Comparison of ENCODE assay signal across 22 cellular contexts in genomic region chr4:184857446-184858121, GRCh38. TPM values are rescaled to one million over a fixed set of nuclear protein-coding genes. Genes with fewer than 3 reads are reported as not detected.
DNase-seq lines count a peak whose midpoint lies in the region; ATAC-seq, FAIRE-seq and TF ChIP-seq lines count a peak whose summit lies in the region.
"Had no signal": no experiment of that assay in that cellular context is flagged by ENCODE, and none has a peak within 500 bp of the region (broad histone marks: within the 10 kb centered on the region; RNA-seq: fewer than 3 reads in every experiment).

No MANE protein-coding gene starts in this region.

- H3K27ac Mint-ChIP-seq in stimulated activated naive CD8-positive, alpha-beta T cell treated with anti-CD3 and anti-CD28 coated beads, Interleukin-15, Interleukin-2, amounts not matched to agents 100 ng/mL and 50 ng/mL, for 24 hours: peak overlapping the region; percentile 19
- peak overlapping the region; percentile 45 for H3K27ac Mint-ChIP-seq in activated T-helper 1 cell treated with anti-CD3 and anti-CD28 coated beads, Interleukin-12 subunit alpha, Interleukin-12 subunit beta, Interleukin-2, Interleukin-4 antibody, amounts not matched to agents 30 ng/mL and 10 ng/mL and 1 ng/mL, durations not matched to agents 14 hours and 24 hours and 36 hours
- no peak overlapping the region for H3K27ac Mint-ChIP-seq in osteocyte (ENCODE audit: unreplicated experiment)
- H3K27ac Mint-ChIP-seq: CD4-positive, alpha-beta T cell had no signal

- peaks cover 26% of the 10 kb centered on the region for H3K4me1 Mint-ChIP-seq in stimulated activated naive CD8-positive, alpha-beta T cell treated with anti-CD3 and anti-CD28 coated beads, Interleukin-15, Interleukin-2, amounts not matched to agents 100 ng/mL and 50 ng/mL, for 24 hours (ENCODE audit: low read depth)
- H3K4me1 Mint-ChIP-seq in activated T-helper 1 cell treated with anti-CD3 and anti-CD28 coated beads, Interleukin-12 subunit alpha, Interleukin-12 subunit beta, Interleukin-2, Interleukin-4 antibody, amounts not matched to agents 30 ng/mL and 10 ng/mL and 1 ng/mL, durations not matched to agents 14 hours and 24 hours and 36 hours (ENCODE audit: low read depth): peaks cover 37% of the 10 kb centered on the region
- no peaks in the 10 kb centered on the region for H3K4me1 Mint-ChIP-seq in osteocyte (ENCODE audit: unreplicated experiment)

- H3K27me3 Mint-ChIP-seq in stimulated activated naive CD8-positive, alpha-beta T cell treated with anti-CD3 and anti-CD28 coated beads, Interleukin-15, Interleukin-2, amounts not matched to agents 100 ng/mL and 50 ng/mL, for 24 hours: peaks cover 3% of the 10 kb centered on the region
- H3K27me3 Mint-ChIP-seq in activated T-helper 1 cell treated with anti-CD3 and anti-CD28 coated beads, Interleukin-12 subunit alpha, Interleukin-12 subunit beta, Interleukin-2, Interleukin-4 antibody, amounts not matched to agents 30 ng/mL and 10 ng/mL and 1 ng/mL, durations not matched to agents 14 hours and 24 hours and 36 hours (ENCODE audit: insufficient read depth): no peaks in the 10 kb centered on the region
- peaks cover 31% of the 10 kb centered on the region for H3K27me3 Mint-ChIP-seq in osteocyte (ENCODE audit: unreplicated experiment)

- no peak overlapping the region for H3K4me3 ChIP-seq in tibial artery
- H3K4me3 ChIP-seq: K562, MG63, SJCRH30 had no signal

- ATAC-seq in stimulated activated naive CD8-positive, alpha-beta T cell treated with anti-CD3 and anti-CD28 coated beads, Interleukin-15, Interleukin-2, amounts not matched to agents 100 U/mL and 50 U/mL, for 24 hours: no peak
- ATAC-seq: HepG2, K562 had no signal

- no peaks in the 10 kb centered on the region for H3K36me3 Mint-ChIP-seq in stimulated activated naive CD8-positive, alpha-beta T cell treated with anti-CD3 and anti-CD28 coated beads, Interleukin-15, Interleukin-2, amounts not matched to agents 100 ng/mL and 50 ng/mL, for 24 hours (ENCODE audit: low read depth)
- peaks cover 2% of the 10 kb centered on the region for H3K36me3 Mint-ChIP-seq in activated T-helper 1 cell treated with anti-CD3 and anti-CD28 coated beads, Interleukin-12 subunit alpha, Interleukin-12 subunit beta, Interleukin-2, Interleukin-4 antibody, amounts not matched to agents 30 ng/mL and 10 ng/mL and 1 ng/mL, durations not matched to agents 14 hours and 24 hours and 36 hours (ENCODE audit: low read depth)
- H3K36me3 Mint-ChIP-seq in osteocyte (ENCODE audit: unreplicated experiment): no peaks in the 10 kb centered on the region

- no peak for FAIRE-seq in HTR-8/SVneo (lab: Jason Lieb, UNC)
- FAIRE-seq: HepG2, K562 had no signal

- no peaks in the 10 kb centered on the region for H3K36me3 ChIP-seq in tibial artery
- H3K36me3 ChIP-seq: BE2C, MG63, SJCRH30 had no signal

- DNase-seq in stimulated activated naive CD8-positive, alpha-beta T cell treated with anti-CD3 and anti-CD28 coated beads, Interleukin-15, Interleukin-2, amounts not matched to agents 100 U/mL and 50 U/mL, for 24 hours: no peak
- DNase-seq in activated T-helper 1 cell treated with anti-CD3 and anti-CD28 coated beads, Interleukin-12 subunit alpha, Interleukin-12 subunit beta, Interleukin-2, Interleukin-4 antibody, amounts not matched to agents 30 ng/mL and 10 ng/mL and 1 ng/mL, durations not matched to agents 14 hours and 24 hours and 36 hours (ENCODE audit: low spot score): no peak
- peak; percentile 65 for DNase-seq in osteocyte (ENCODE audit: extremely low spot score, unreplicated experiment)
- DNase-seq in HTR-8/SVneo (ENCODE audit: insufficient read length, low spot score): no peak
- DNase-seq in UCSD-AML1 (lab: John Stamatoyannopoulos, UW; ENCODE audit: unreplicated experiment): no peak
- DNase-seq in tibial artery: no peak
- DNase-seq: BE2C; CD4-positive, alpha-beta T cell; COR-L47; DMS79; H7; MG63; NCI-H1694; NCI-H2081; NCI-H2171; NCI-H345; NCI-H524 treated with DMSO at 0.1 percent for 48 hours; NCI-H82; SJCRH30 had no signal

- no peaks in the 10 kb centered on the region for H3K27me3 ChIP-seq in tibial artery
- H3K27me3 ChIP-seq: BE2C, MG63, SJCRH30 had no signal

- H3K9me3 ChIP-seq in tibial artery: no peaks in the 10 kb centered on the region
- H3K9me3 ChIP-seq: BE2C, MG63, SJCRH30 had no signal

- intact Hi-C loops in activated T-helper 1 cell treated with anti-CD3 and anti-CD28 coated beads, Interleukin-12 subunit alpha, Interleukin-12 subunit beta, Interleukin-2, Interleukin-4 antibody, amounts not matched to agents 30 ng/mL and 10 ng/mL and 1 ng/mL, durations not matched to agents 14 hours and 24 hours and 36 hours (cut with micrococcal nuclease): no loop called here
- intact Hi-C loops in tibial artery (cut with DNase I; ENCODE audit: low total_unique reads): no loop called here

- TF ChIP-seq CTCF in osteocyte (IDR thresholded peaks at IDR 0.05) (no peak), tibial artery (IDR thresholded peaks at IDR 0.05) (no peak)

- no peak overlapping the region for H3K27ac ChIP-seq in tibial artery
- H3K27ac ChIP-seq: SJCRH30 had no signal

- no peaks in the 10 kb centered on the region for H3K4me1 ChIP-seq in tibial artery
- H3K4me1 ChIP-seq: BE2C, SJCRH30 had no signal

- no peak overlapping the region for H3K4me3 Mint-ChIP-seq in stimulated activated naive CD8-positive, alpha-beta T cell treated with anti-CD3 and anti-CD28 coated beads, Interleukin-15, Interleukin-2, amounts not matched to agents 100 ng/mL and 50 ng/mL, for 24 hours
- H3K4me3 Mint-ChIP-seq in activated T-helper 1 cell treated with anti-CD3 and anti-CD28 coated beads, Interleukin-12 subunit alpha, Interleukin-12 subunit beta, Interleukin-2, Interleukin-4 antibody, amounts not matched to agents 30 ng/mL and 10 ng/mL and 1 ng/mL, durations not matched to agents 14 hours and 24 hours and 36 hours: no peak overlapping the region
- H3K4me3 Mint-ChIP-seq in osteocyte (ENCODE audit: unreplicated experiment): no peak overlapping the region
- H3K4me3 Mint-ChIP-seq: CD4-positive, alpha-beta T cell had no signal

- H3K9me3 Mint-ChIP-seq in stimulated activated naive CD8-positive, alpha-beta T cell treated with anti-CD3 and anti-CD28 coated beads, Interleukin-15, Interleukin-2, amounts not matched to agents 100 ng/mL and 50 ng/mL, for 24 hours: no peaks in the 10 kb centered on the region
- no peaks in the 10 kb centered on the region for H3K9me3 Mint-ChIP-seq in activated T-helper 1 cell treated with anti-CD3 and anti-CD28 coated beads, Interleukin-12 subunit alpha, Interleukin-12 subunit beta, Interleukin-2, Interleukin-4 antibody, amounts not matched to agents 30 ng/mL and 10 ng/mL and 1 ng/mL, durations not matched to agents 14 hours and 24 hours and 36 hours
- H3K9me3 Mint-ChIP-seq in osteocyte (ENCODE audit: unreplicated experiment): no peaks in the 10 kb centered on the region
- H3K9me3 Mint-ChIP-seq: CD4-positive, alpha-beta T cell had no signal

RNA-seq across cellular contexts. Expression of gene ACSL1, which starts 31.8 kb away (rescaled TPM):
- total RNA-seq in activated T-helper 1 cell treated with anti-CD3 and anti-CD28 coated beads, Interleukin-12 subunit alpha, Interleukin-12 subunit beta, Interleukin-2, Interleukin-4 antibody, amounts not matched to agents 30 ng/mL and 10 ng/mL and 1 ng/mL, durations not matched to agents 14 hours and 24 hours and 36 hours: 56.7 and 61.8 TPM in 2 replicates
- total RNA-seq in osteocyte: 28.6 and 29.3 TPM in 2 replicates
